In the genomic region with DNA sequence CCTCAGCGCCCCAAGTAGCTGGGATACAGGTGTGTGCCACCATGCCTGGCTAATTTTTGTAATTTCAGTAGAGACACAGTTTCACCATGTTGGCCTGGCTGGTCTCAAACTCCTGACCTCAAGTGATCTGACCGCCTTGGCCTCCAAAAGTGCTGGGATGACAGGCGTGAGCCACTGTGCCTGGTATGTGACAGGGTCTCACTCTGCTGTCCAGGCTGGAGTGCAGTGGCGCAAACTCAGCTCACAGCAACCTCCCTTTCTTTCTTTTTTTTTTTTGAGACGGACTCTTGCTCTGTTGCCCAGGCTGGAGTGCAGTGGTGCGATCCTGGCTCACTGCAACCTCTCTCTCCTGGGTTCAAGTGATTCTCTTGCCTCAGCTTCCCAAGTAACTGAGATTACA, we compare ENCODE assay signal across 6 cellular contexts. TPM values are rescaled to one million over a fixed set of nuclear protein-coding genes. Genes with fewer than 3 reads are reported as not detected.
A peak's percentile ranks its signal among the peaks of the same experiment; 100 is the strongest.
DNase-seq lines count a peak whose midpoint lies in the region; ATAC-seq, FAIRE-seq and TF ChIP-seq lines count a peak whose summit lies in the region.
"Not testable (repeated sequence)": the region's sequence is repeated elsewhere in the genome, so short reads cannot be mapped to it uniquely, and the experiment has no call there.

No MANE protein-coding gene starts in this region.

- not testable (repeated sequence) for TF ChIP-seq POLR2A in HepG2 (IDR thresholded peaks at IDR 0.05; ENCODE audit: insufficient read depth in 1 of 2, low read depth in 2 of 2, low read length in 2 of 2)

- not testable (repeated sequence) for H2BK15ac ChIP-seq in neuronal stem cell (ENCODE audit: low read length)

- peak overlapping the region; percentile 43 for H4K8ac ChIP-seq in neuronal stem cell (ENCODE audit: low read depth, low read length)
- H4K8ac ChIP-seq in trophoblast cell (ENCODE audit: low read depth, low read length) = not testable (repeated sequence)

- H3K36me3 Mint-ChIP-seq in WTC11; chondrocyte (ENCODE audit: low read depth): not testable (repeated sequence)
- peaks cover 11% of the 10 kb centered on the region for H3K36me3 Mint-ChIP-seq in astrocyte (ENCODE audit: low read depth, unreplicated experiment)

- WGBS in HepG2 (ENCODE audit: low lambda C conversion rate) = 96% methylated on average over 6 of the region's 6 CpGs
- WGBS in neuronal stem cell (ENCODE audit: extremely low coverage in 2 of 2, insufficient read length in 2 of 2, insufficient replicate concordance in 1 of 2), 2 donors = no CpG with 5 or more reads among the region's 6 CpGs
- no CpG with 5 or more reads among the region's 6 CpGs for WGBS in trophoblast cell (ENCODE audit: extremely low coverage, insufficient coverage, insufficient read length)

- TF ChIP-seq RAD21 in HepG2 (CRISPR knock-in tag; IDR thresholded peaks at IDR 0.05) = not testable (repeated sequence)

- not testable (repeated sequence) for H2BK5ac ChIP-seq in neuronal stem cell (ENCODE audit: low read length); trophoblast cell (ENCODE audit: low read depth, low read length, poor library complexity)

- not testable (repeated sequence) for H3K27me3 Mint-ChIP-seq in WTC11 (ENCODE audit: low read depth); astrocyte (ENCODE audit: low read depth, unreplicated experiment); chondrocyte (ENCODE audit: low read depth)

- CTCF ChIA-PET in WTC11 (lab: Charles Lee) = interaction anchor here (1.6 kb wide), 1 partner anchor 77 kb away, joined by 6 read pairs; no protein-coding TSS in a partner anchor
- CTCF ChIA-PET in HepG2 (lab: Yijun Ruan, JAX; ENCODE audit: low intra/inter-chr PET ratio, low total read pairs) = not testable (repeated sequence)

- not testable (repeated sequence) for H3K14ac ChIP-seq in neuronal stem cell (ENCODE audit: low read length); trophoblast cell (ENCODE audit: low read length)

- not testable (repeated sequence) for H3K36me3 ChIP-seq in astrocyte (ENCODE audit: insufficient read depth, low read length)
- H3K36me3 ChIP-seq in HepG2 (replicated peaks in 1 of 2; ENCODE audit: control insufficient read depth in 1 of 2, insufficient read depth in 2 of 2, low read length in 2 of 2) (peaks cover 3 to 12% of the 10 kb centered on the region in 2 experiments; a peak in 3 of 5 replicates), neuronal stem cell (replicated peaks in 1 of 2; ENCODE audit: control insufficient read depth in 2 of 2, insufficient read depth in 2 of 2, low read length in 2 of 2) (peaks cover 2 to 49% of the 10 kb centered on the region in 2 donors), trophoblast cell (ENCODE audit: control insufficient read depth in 1 of 2, insufficient read depth in 2 of 2, low read length in 2 of 2) (peaks cover 6 to 21% of the 10 kb centered on the region in 2 experiments)

- H3K4ac ChIP-seq in neuronal stem cell (ENCODE audit: low read length) = not testable (repeated sequence)
- peak overlapping the region; percentile 52 for H3K4ac ChIP-seq in trophoblast cell (ENCODE audit: low read depth, low read length)

- not testable (repeated sequence) for H2AFZ ChIP-seq in astrocyte (ENCODE audit: low read depth, low read length); HepG2 (ENCODE audit: low read length); neuronal stem cell (ENCODE audit: low read length); trophoblast cell (ENCODE audit: insufficient read depth, low read length, poor library complexity)

- not testable (repeated sequence) for FAIRE-seq in astrocyte (lab: Jason Lieb, UNC); HepG2 (lab: Jason Lieb, UNC)

- H3K9ac ChIP-seq in astrocyte (ENCODE audit: low read length); HepG2 (ENCODE audit: insufficient read depth, low read depth, low read length); neuronal stem cell (ENCODE audit: low read depth, low read length, poor library complexity); trophoblast cell (ENCODE audit: low read length): not testable (repeated sequence)

- H3K4me3 Mint-ChIP-seq in WTC11; astrocyte (ENCODE audit: unreplicated experiment); chondrocyte (ENCODE audit: unreplicated experiment): not testable (repeated sequence)

- not testable (repeated sequence) for H3K9me3 Mint-ChIP-seq in WTC11; astrocyte (ENCODE audit: unreplicated experiment); chondrocyte (ENCODE audit: low read depth)

- H3K4me1 Mint-ChIP-seq in WTC11 = not testable (repeated sequence)
- peaks cover 23% of the 10 kb centered on the region for H3K4me1 Mint-ChIP-seq in astrocyte (ENCODE audit: low read depth, unreplicated experiment)
- H3K4me1 Mint-ChIP-seq in chondrocyte (ENCODE audit: low read depth) = peaks cover 38% of the 10 kb centered on the region

- H3K18ac ChIP-seq in neuronal stem cell (ENCODE audit: low read length); trophoblast cell (ENCODE audit: low read length): not testable (repeated sequence)

- not testable (repeated sequence) for H3K27me3 ChIP-seq in astrocyte (ENCODE audit: insufficient read depth, low read length); HepG2 (ENCODE audit: control insufficient read depth in 1 of 2, insufficient read depth in 2 of 2, low read length in 2 of 2); neuronal stem cell (ENCODE audit: control insufficient read depth in 3 of 3, insufficient read depth in 3 of 3, low read depth in 1 of 3, low read length in 3 of 3); trophoblast cell (ENCODE audit: insufficient read depth, low read length)

- BruUV-seq in HepG2 (replicated peaks; lab: Mats Ljungman, UMichigan) = not testable (repeated sequence)

- not testable (repeated sequence) for H2AK5ac ChIP-seq in neuronal stem cell (ENCODE audit: low read depth, low read length); trophoblast cell (ENCODE audit: low read length)

- ATAC-seq in WTC11, HepG2: not testable (repeated sequence)

- POLR2A ChIA-PET in WTC11 (lab: Charles Lee); HepG2 (lab: Yijun Ruan, JAX): not testable (repeated sequence)

- in situ Hi-C loops in HepG2 (cut with HindIII; ENCODE audit: extremely low pct_ligation_motif_present, low pct_unique_long_range_greater_than_20kb) = not testable (repeated sequence)

- not testable (repeated sequence) for H3K27ac ChIP-seq in astrocyte (ENCODE audit: low read depth, low read length); HepG2 (ENCODE audit: extremely low read length, insufficient read depth, low read length); neuronal stem cell (replicated peaks; ENCODE audit: low read length); trophoblast cell (ENCODE audit: low read depth, low read length)

- intact Hi-C loops in HepG2 (cut with micrococcal nuclease; ENCODE audit: unreplicated experiment) = not testable (repeated sequence)

- H2BK120ac ChIP-seq in neuronal stem cell (ENCODE audit: low read depth, low read length); trophoblast cell (ENCODE audit: insufficient read depth, low read length, poor library complexity): not testable (repeated sequence)

- not testable (repeated sequence) for H3K23ac ChIP-seq in neuronal stem cell (ENCODE audit: low read depth, low read length, poor library complexity); trophoblast cell (ENCODE audit: low read length)

- TF ChIP-seq CTCF in WTC11 (IDR thresholded peaks at IDR 0.05); astrocyte (IDR thresholded peaks at IDR 0.05; ENCODE audit: insufficient read depth, low read depth, low read length); chondrocyte (IDR thresholded peaks at IDR 0.05); HepG2 (CRISPR knock-in tag; IDR thresholded peaks at IDR 0.05): not testable (repeated sequence)

- not testable (repeated sequence) for H3K9me3 ChIP-seq in astrocyte (ENCODE audit: insufficient read depth, low read depth, low read length); HepG2 (ENCODE audit: low read length); neuronal stem cell (replicated peaks in 1 of 2; ENCODE audit: control insufficient read depth in 2 of 2, insufficient read depth in 1 of 2, low read depth in 1 of 2, low read length in 2 of 2); trophoblast cell (ENCODE audit: insufficient read depth, low read depth, low read length)

- H4K20me1 ChIP-seq in astrocyte (ENCODE audit: insufficient read depth, low read length) (peaks cover 74% of the 10 kb centered on the region), HepG2 (ENCODE audit: insufficient read depth, low read length) (peaks cover 11% of the 10 kb centered on the region; the same call in 1 of the 2 replicates)

- peaks cover 16% of the 10 kb centered on the region for H3K4me1 ChIP-seq in astrocyte (ENCODE audit: insufficient read depth, low read length)
- H3K4me1 ChIP-seq in HepG2 (ENCODE audit: insufficient read depth, low read length); neuronal stem cell (ENCODE audit: control insufficient read depth in 2 of 2, insufficient read depth in 1 of 2, low read depth in 1 of 2, low read length in 2 of 2): not testable (repeated sequence)
- peaks cover 4 to 11% of the 10 kb centered on the region in 2 experiments for H3K4me1 ChIP-seq in trophoblast cell (ENCODE audit: control insufficient read depth in 1 of 2, insufficient read depth in 2 of 2, low read length in 2 of 2)

- not testable (repeated sequence) for H4K12ac ChIP-seq in trophoblast cell (ENCODE audit: low read depth, low read length)

- H3K79me2 ChIP-seq in astrocyte (ENCODE audit: insufficient read depth, low read length) (peaks cover 94% of the 10 kb centered on the region), HepG2 (ENCODE audit: insufficient read depth, low read length) (peaks cover 66% of the 10 kb centered on the region), trophoblast cell (ENCODE audit: control insufficient read depth, insufficient read depth, low read length, poor library complexity) (peaks cover 13% of the 10 kb centered on the region)

- not testable (repeated sequence) for TF ChIP-seq EP300 in HepG2 (IDR thresholded peaks at IDR 0.05; ENCODE audit: low read depth in 2 of 2, low read length in 2 of 2); HepG2 (CRISPR knock-in tag; IDR thresholded peaks at IDR 0.05; ENCODE audit: borderline replicate concordance)

- not testable (repeated sequence) for H2BK12ac ChIP-seq in neuronal stem cell (ENCODE audit: low read length); trophoblast cell (ENCODE audit: low read length)

- H3K79me1 ChIP-seq in neuronal stem cell (ENCODE audit: low read depth, low read length) = peaks cover 17% of the 10 kb centered on the region
- not testable (repeated sequence) for H3K79me1 ChIP-seq in trophoblast cell (ENCODE audit: low read length)

- not testable (repeated sequence) for DNase-seq in WTC11 (ENCODE audit: low spot score); astrocyte (ENCODE audit: low read depth); chondrocyte (ENCODE audit: low spot score); HepG2 (ENCODE audit: low spot score); neuronal stem cell (ENCODE audit: low spot score); trophoblast cell

- H3K27ac Mint-ChIP-seq in WTC11 = not testable (repeated sequence)
- H3K27ac Mint-ChIP-seq in astrocyte (ENCODE audit: unreplicated experiment) (peak overlapping the region; percentile 62), chondrocyte (ENCODE audit: unreplicated experiment) (peak overlapping the region; percentile 68)

- H3K4me2 ChIP-seq in astrocyte (ENCODE audit: low read length); HepG2 (ENCODE audit: low read depth, low read length); neuronal stem cell (ENCODE audit: insufficient read depth, low read length, poor library complexity, severe bottlenecking); trophoblast cell (ENCODE audit: low read length): not testable (repeated sequence)

- H3K4me3 ChIP-seq in astrocyte (ENCODE audit: insufficient read depth, low read depth, low read length); HepG2 (replicated peaks in 1 of 3; ENCODE audit: insufficient read depth in 1 of 3, low read depth in 2 of 3, low read length in 3 of 3); neuronal stem cell (ENCODE audit: low read length in 2 of 2); trophoblast cell (ENCODE audit: low read depth, low read length): not testable (repeated sequence)

- H4K91ac ChIP-seq in neuronal stem cell (ENCODE audit: low read depth, low read length, poor library complexity); trophoblast cell (ENCODE audit: low read depth, low read length): not testable (repeated sequence)

RNA-seq across cellular contexts. Expression of a gene that starts 13.3 kb away (rescaled TPM):
- total RNA-seq in WTC11 (2021) (43.6 to 45.2 TPM (median 43.7 TPM) in 3 replicates), astrocyte (81.1 and 83.5 TPM in 2 replicates), chondrocyte (65.8 to 70.4 TPM (median 70.4 TPM) in 3 replicates), HepG2 (2016; rRNA removed; fragmentation: Illumina TruSeq; extraction: Trizol) (54.2 and 66.2 TPM in 2 replicates)
- 6.4 and 7.7 TPM in 2 replicates for total RNA-seq in HepG2 (2016; cell fraction: cytosol; rRNA removed; fragmentation: Illumina TruSeq; extraction: Trizol; ENCODE audit: low read depth)
- 55.2 and 65.5 TPM in 2 replicates for total RNA-seq in HepG2 (2016; cell fraction: insoluble cytoplasmic fraction; rRNA removed; fragmentation: Illumina TruSeq; extraction: Trizol)
- 35.0 and 35.8 TPM in 2 replicates for total RNA-seq in HepG2 (2016; cell fraction: membrane; rRNA removed; fragmentation: Illumina TruSeq; extraction: Trizol)
- total RNA-seq in HepG2 (2016; cell fraction: nucleus; rRNA removed; fragmentation: Illumina TruSeq; extraction: Trizol) = 21.6 and 23.7 TPM in 2 replicates
- 42.3 and 47.4 TPM in 2 replicates for polyA plus RNA-seq in HepG2 (2011; rRNA removed)
- polyA plus RNA-seq in HepG2 (2011; cell fraction: cytosol; rRNA removed) = 32.4 and 45.6 TPM in 2 replicates
- 7.9 and 11.0 TPM in 2 replicates for polyA plus RNA-seq in HepG2 (2011; cell fraction: nucleus; rRNA removed)
- 27.3 and 28.9 TPM in 2 replicates for polyA plus RNA-seq in HepG2 (2012)
- polyA plus RNA-seq in HepG2 (2016; cell fraction: cytosol; fragmentation: Illumina TruSeq; extraction: Trizol; ENCODE audit: low read depth) = 3.5 and 3.6 TPM in 2 replicates
- polyA plus RNA-seq in HepG2 (2016; cell fraction: insoluble cytoplasmic fraction; fragmentation: Illumina TruSeq; extraction: Trizol; ENCODE audit: low read depth) = 56.6 and 59.0 TPM in 2 replicates
- 19.4 and 19.8 TPM in 2 replicates for polyA plus RNA-seq in HepG2 (2016; cell fraction: membrane; fragmentation: Illumina TruSeq; extraction: Trizol; ENCODE audit: low read depth)
- polyA plus RNA-seq in HepG2 (2016; cell fraction: nucleus; fragmentation: Illumina TruSeq; extraction: Trizol; ENCODE audit: insufficient read depth, low read depth) = 30.2 and 30.5 TPM in 2 replicates
- polyA minus RNA-seq in HepG2 (2011; rRNA and poly(A)+ RNA removed; ENCODE audit: low replicate concordance) = 31.9 and 49.0 TPM in 2 replicates
- 31.0 and 34.3 TPM in 2 replicates for polyA minus RNA-seq in HepG2 (2011; cell fraction: cytosol; rRNA and poly(A)+ RNA removed)
- polyA minus RNA-seq in HepG2 (2011; cell fraction: nucleus; rRNA and poly(A)+ RNA removed) = 13.8 and 19.4 TPM in 2 replicates
- 30.8 TPM for polyA plus RNA-seq in neuronal stem cell (2013, experiment 1 of 2)
- polyA plus RNA-seq in neuronal stem cell (2013, experiment 2 of 2) = 32.4 TPM
- polyA plus RNA-seq in trophoblast cell (2013) = 43.6 and 43.9 TPM in 2 replicates

RNA-seq across cellular contexts. Expression of a gene that starts 42.7 kb away (rescaled TPM):
- total RNA-seq in WTC11 (2021) = 1,033 to 1,180 TPM (median 1,148 TPM) in 3 replicates
- 756 and 771 TPM in 2 replicates for total RNA-seq in astrocyte
- 362 to 407 TPM (median 372 TPM) in 3 replicates for total RNA-seq in chondrocyte
- 256 and 504 TPM in 2 replicates for total RNA-seq in HepG2 (2016; rRNA removed; fragmentation: Illumina TruSeq; extraction: Trizol)
- 47.1 and 52.6 TPM in 2 replicates for total RNA-seq in HepG2 (2016; cell fraction: cytosol; rRNA removed; fragmentation: Illumina TruSeq; extraction: Trizol; ENCODE audit: low read depth)
- total RNA-seq in HepG2 (2016; cell fraction: insoluble cytoplasmic fraction; rRNA removed; fragmentation: Illumina TruSeq; extraction: Trizol) = 277 and 538 TPM in 2 replicates
- total RNA-seq in HepG2 (2016; cell fraction: membrane; rRNA removed; fragmentation: Illumina TruSeq; extraction: Trizol) = 139 and 150 TPM in 2 replicates
- total RNA-seq in HepG2 (2016; cell fraction: nucleus; rRNA removed; fragmentation: Illumina TruSeq; extraction: Trizol) = 149 and 165 TPM in 2 replicates
- polyA plus RNA-seq in HepG2 (2011; rRNA removed) = 249 and 335 TPM in 2 replicates
- polyA plus RNA-seq in HepG2 (2011; cell fraction: cytosol; rRNA removed) = 317 and 360 TPM in 2 replicates
- polyA plus RNA-seq in HepG2 (2011; cell fraction: nucleus; rRNA removed) = 61.1 and 72.7 TPM in 2 replicates
- 349 and 597 TPM in 2 replicates for polyA plus RNA-seq in HepG2 (2012)
- polyA plus RNA-seq in HepG2 (2016; cell fraction: cytosol; fragmentation: Illumina TruSeq; extraction: Trizol; ENCODE audit: low read depth) = 53.7 and 53.8 TPM in 2 replicates
- polyA plus RNA-seq in HepG2 (2016; cell fraction: insoluble cytoplasmic fraction; fragmentation: Illumina TruSeq; extraction: Trizol; ENCODE audit: low read depth) = 882 and 909 TPM in 2 replicates
- polyA plus RNA-seq in HepG2 (2016; cell fraction: membrane; fragmentation: Illumina TruSeq; extraction: Trizol; ENCODE audit: low read depth) = 149 and 156 TPM in 2 replicates
- polyA plus RNA-seq in HepG2 (2016; cell fraction: nucleus; fragmentation: Illumina TruSeq; extraction: Trizol; ENCODE audit: insufficient read depth, low read depth) = 279 and 293 TPM in 2 replicates
- 266 and 357 TPM in 2 replicates for polyA minus RNA-seq in HepG2 (2011; rRNA and poly(A)+ RNA removed; ENCODE audit: low replicate concordance)
- polyA minus RNA-seq in HepG2 (2011; cell fraction: cytosol; rRNA and poly(A)+ RNA removed) = 327 and 341 TPM in 2 replicates
- polyA minus RNA-seq in HepG2 (2011; cell fraction: nucleus; rRNA and poly(A)+ RNA removed) = 88.1 and 126 TPM in 2 replicates
- polyA plus RNA-seq in neuronal stem cell (2013, experiment 1 of 2) = 1,173 TPM
- 1,178 TPM for polyA plus RNA-seq in neuronal stem cell (2013, experiment 2 of 2)
- polyA plus RNA-seq in trophoblast cell (2013) = 619 and 645 TPM in 2 replicates

RNA-seq across cellular contexts. Expression of a gene that starts 49.8 kb away (rescaled TPM):
- 73.6 to 83.2 TPM (median 80.3 TPM) in 3 replicates for total RNA-seq in WTC11 (2021)
- 132 and 134 TPM in 2 replicates for total RNA-seq in astrocyte
- 216 to 329 TPM (median 329 TPM) in 3 replicates for total RNA-seq in chondrocyte
- 22.7 and 27.9 TPM in 2 replicates for total RNA-seq in HepG2 (2016; rRNA removed; fragmentation: Illumina TruSeq; extraction: Trizol)
- 4.3 and 4.7 TPM in 2 replicates for total RNA-seq in HepG2 (2016; cell fraction: cytosol; rRNA removed; fragmentation: Illumina TruSeq; extraction: Trizol; ENCODE audit: low read depth)
- 22.1 and 22.8 TPM in 2 replicates for total RNA-seq in HepG2 (2016; cell fraction: insoluble cytoplasmic fraction; rRNA removed; fragmentation: Illumina TruSeq; extraction: Trizol)
- total RNA-seq in HepG2 (2016; cell fraction: membrane; rRNA removed; fragmentation: Illumina TruSeq; extraction: Trizol) = 12.6 and 13.8 TPM in 2 replicates
- total RNA-seq in HepG2 (2016; cell fraction: nucleus; rRNA removed; fragmentation: Illumina TruSeq; extraction: Trizol) = 16.9 TPM in 2 replicates
- 40.8 and 59.8 TPM in 2 replicates for polyA plus RNA-seq in HepG2 (2011; rRNA removed)
- 29.8 and 37.1 TPM in 2 replicates for polyA plus RNA-seq in HepG2 (2011; cell fraction: cytosol; rRNA removed)
- 69.2 and 76.6 TPM in 2 replicates for polyA plus RNA-seq in HepG2 (2011; cell fraction: nucleus; rRNA removed)
- 26.4 and 32.7 TPM in 2 replicates for polyA plus RNA-seq in HepG2 (2012)
- polyA plus RNA-seq in HepG2 (2016; cell fraction: cytosol; fragmentation: Illumina TruSeq; extraction: Trizol; ENCODE audit: low read depth) = 3.1 and 3.2 TPM in 2 replicates
- polyA plus RNA-seq in HepG2 (2016; cell fraction: insoluble cytoplasmic fraction; fragmentation: Illumina TruSeq; extraction: Trizol; ENCODE audit: low read depth) = 24.4 and 30.4 TPM in 2 replicates
- polyA plus RNA-seq in HepG2 (2016; cell fraction: membrane; fragmentation: Illumina TruSeq; extraction: Trizol; ENCODE audit: low read depth) = 10.0 and 10.4 TPM in 2 replicates
- 33.4 and 38.4 TPM in 2 replicates for polyA plus RNA-seq in HepG2 (2016; cell fraction: nucleus; fragmentation: Illumina TruSeq; extraction: Trizol; ENCODE audit: insufficient read depth, low read depth)
- 118 and 247 TPM in 2 replicates for polyA minus RNA-seq in HepG2 (2011; rRNA and poly(A)+ RNA removed; ENCODE audit: low replicate concordance)
- 37.2 and 50.5 TPM in 2 replicates for polyA minus RNA-seq in HepG2 (2011; cell fraction: cytosol; rRNA and poly(A)+ RNA removed)
- 49.2 and 53.7 TPM in 2 replicates for polyA minus RNA-seq in HepG2 (2011; cell fraction: nucleus; rRNA and poly(A)+ RNA removed)
- 42.3 TPM for polyA plus RNA-seq in neuronal stem cell (2013, experiment 1 of 2)
- 42.0 TPM for polyA plus RNA-seq in neuronal stem cell (2013, experiment 2 of 2)
- polyA plus RNA-seq in trophoblast cell (2013) = 83.3 and 84.7 TPM in 2 replicates
